ENCODE assay signal across 6 cellular contexts in genomic region chr9:136769710-136770191, GRCh38. TPM values are rescaled to one million over a fixed set of nuclear protein-coding genes. Genes with fewer than 3 reads are reported as not detected.
DNase-seq lines count a peak whose midpoint lies in the region; ATAC-seq and TF ChIP-seq lines count a peak whose summit lies in the region.

No MANE protein-coding gene starts in this region.

- H3K36me3 ChIP-seq in heart right ventricle, result no peaks in the 10 kb centered on the region
- H3K36me3 ChIP-seq in thoracic aorta, result no peaks in the 10 kb centered on the region

- H3K27me3 Mint-ChIP-seq in HFFc6 (ENCODE audit: insufficient read depth), result peaks cover 11% of the 10 kb centered on the region

- H3K9me3 ChIP-seq in heart right ventricle, result peaks cover 0 to 12% (median 0%) of the 10 kb centered on the region in 11 donors
- peaks cover 6% of the 10 kb centered on the region for H3K9me3 ChIP-seq in thoracic aorta

- H3K27ac ChIP-seq in heart right ventricle (no peak overlapping the region), thoracic aorta (no peak overlapping the region)

- H3K36me3 Mint-ChIP-seq in HFFc6 (ENCODE audit: low read depth), result peaks cover 9% of the 10 kb centered on the region

- ATAC-seq in heart right ventricle (peak in 2 of 8 donors; percentile 35), thoracic aorta (ENCODE audit: insufficient number of reproducible peaks, low FRiP score, low read depth) (no peak)

- H3K4me3 ChIP-seq in heart right ventricle (no peak overlapping the region), thoracic aorta (no peak overlapping the region)

- H3K4me1 Mint-ChIP-seq in HFFc6 (ENCODE audit: low read depth), result no peaks in the 10 kb centered on the region

- H3K4me1 ChIP-seq in heart right ventricle (peaks cover 0 to 15% (median 4%) of the 10 kb centered on the region in 9 donors), thoracic aorta (ENCODE audit: control insufficient read depth in 1 of 2, low read depth in 2 of 2) (no peaks in the 10 kb centered on the region)

- H3K27ac Mint-ChIP-seq in HFFc6, result no peak overlapping the region

- H3K4me3 Mint-ChIP-seq in HFFc6, result no peak overlapping the region

- TF ChIP-seq CTCF in HFFc6 (IDR thresholded peaks at IDR 0.05) (peak; percentile 59; the same call in 1 of the 2 replicates), heart right ventricle (IDR thresholded peaks at IDR 0.05) (peak in 8 of 9 donors; percentile 23 to 52 (median 48)), thoracic aorta (IDR thresholded peaks at IDR 0.05) (peak; percentile 47)

- DNase-seq in HFFc6, result no peak
- peak; percentile 69 for DNase-seq in activated CD4-positive, CD25-positive, alpha-beta regulatory T cell treated with anti-CD3 and anti-CD28 coated beads, Interleukin-2, amount 50 U/mL, for 72 hours
- DNase-seq in heart right ventricle, result no peak
- DNase-seq in thoracic aorta (ENCODE audit: low spot score), result no peak
- DNase-seq in RKO (ENCODE audit: low spot score), result no peak
- DNase-seq in NCI-H2029 (lab: John Stamatoyannopoulos, UW), result no peak

- peaks cover 0 to 12% (median 7%) of the 10 kb centered on the region in 7 donors for H3K27me3 ChIP-seq in heart right ventricle
- H3K27me3 ChIP-seq in thoracic aorta (replicated peaks; ENCODE audit: insufficient read depth), result no peaks in the 10 kb centered on the region

- peaks cover 11% of the 10 kb centered on the region for H3K9me3 Mint-ChIP-seq in HFFc6

- 13% methylated on average over 16 of the region's 16 CpGs for WGBS in heart right ventricle, 2 donors

- intact Hi-C loops in heart right ventricle (cut with DNase I), result no loop called here

RNA-seq across cellular contexts. Expression of gene LCN15, which starts 5.4 kb away (rescaled TPM):
- total RNA-seq in HFFc6 (2021; fragmentation: NEBNext Ultra II Directional; extraction: Animal tissue kit (Norgen Biotek cat#: 25700)), result not detected
- total RNA-seq in heart right ventricle, result 10 to 100 TPM in 1 of 10 donors, 1 to 10 TPM in 1, under 1 TPM in 1, not detected in 7; 0.85 to 20.1 (median 1.3) TPM
- 1 to 10 TPM; 1.0 to 6.1 TPM for polyA plus RNA-seq in heart right ventricle
- not detected for total RNA-seq in thoracic aorta

RNA-seq across cellular contexts. Expression of gene LCN8, which starts 11.7 kb away (rescaled TPM):
- not detected for total RNA-seq in HFFc6 (2021; fragmentation: NEBNext Ultra II Directional; extraction: Animal tissue kit (Norgen Biotek cat#: 25700))
- total RNA-seq in heart right ventricle (not detected), thoracic aorta (not detected)
- polyA plus RNA-seq in heart right ventricle, result not detected

RNA-seq across cellular contexts. Expression of gene TMEM141, which starts 21.4 kb away (rescaled TPM):
- total RNA-seq in HFFc6 (2021; fragmentation: NEBNext Ultra II Directional; extraction: Animal tissue kit (Norgen Biotek cat#: 25700)), result 10 to 100 TPM; 46.1 to 62.2 (median 52.6) TPM
- total RNA-seq in heart right ventricle, result 10 to 100 TPM; 48.1 to 83.4 (median 61.8) TPM
- 100 to 1,000 TPM in 1 of 2 donors, 10 to 100 TPM in 1; 95.6 to 107 TPM for polyA plus RNA-seq in heart right ventricle
- total RNA-seq in thoracic aorta, result 10 to 100 TPM; 12.8 to 37.8 TPM

RNA-seq across cellular contexts. Expression of gene LCN6, which starts 21.4 kb away (rescaled TPM):
- not detected for total RNA-seq in HFFc6 (2021; fragmentation: NEBNext Ultra II Directional; extraction: Animal tissue kit (Norgen Biotek cat#: 25700))
- 10 to 100 TPM in 3 of 10 donors, 1 to 10 TPM in 7; 1.5 to 76.8 (median 3.5) TPM for total RNA-seq in heart right ventricle
- 100 to 1,000 TPM in 1 of 2 donors, 10 to 100 TPM in 1; 95.6 to 261 TPM for polyA plus RNA-seq in heart right ventricle
- total RNA-seq in thoracic aorta, result 10 to 100 TPM in 1 of 2 donors, 1 to 10 TPM in 1; 4.5 to 25.3 TPM

RNA-seq across cellular contexts. Expression of gene CCDC183, which starts 26.4 kb away (rescaled TPM):
- under 1 TPM; 0.25 to 0.87 (median 0.34) TPM for total RNA-seq in HFFc6 (2021; fragmentation: NEBNext Ultra II Directional; extraction: Animal tissue kit (Norgen Biotek cat#: 25700))
- total RNA-seq in heart right ventricle (1 to 10 TPM in 6 of 10 donors, under 1 TPM in 4; 0.56 to 2.4 (median 1.1) TPM), thoracic aorta (under 1 TPM; 0.68 to 0.71 TPM)
- polyA plus RNA-seq in heart right ventricle, result 1 to 10 TPM in 1 of 2 donors, under 1 TPM in 1; 0.49 to 9.2 TPM
